Comparison of ENCODE assay signal across 10 cellular contexts in genomic region chr3:170056710-170057454, GRCh38. TPM values are rescaled to one million over a fixed set of nuclear protein-coding genes. Genes with fewer than 3 reads are reported as not detected.
A peak's percentile ranks its signal among the peaks of the same experiment; 100 is the strongest.
DNase-seq lines count a peak whose midpoint lies in the region; ATAC-seq and TF ChIP-seq lines count a peak whose summit lies in the region.
"Had no signal": no experiment of that assay in that cellular context is flagged by ENCODE, and none has a peak within 500 bp of the region (broad histone marks: within the 10 kb centered on the region; RNA-seq: fewer than 3 reads in every experiment).

No MANE protein-coding gene starts in this region.

- TF ChIP-seq EP300 in stomach (IDR thresholded peaks at IDR 0.05) = no peak

- TF ChIP-seq CTCF in OCI-LY1 (IDR thresholded peaks at IDR 0.05; ENCODE audit: low read length) (no peak), stomach (IDR thresholded peaks at IDR 0.05) (no peak)

- peak overlapping the region; percentile 48 for H3K27ac ChIP-seq in OCI-LY1 (ENCODE audit: low read depth, low read length, poor library complexity, severe bottlenecking)
- H3K27ac ChIP-seq in stomach = peak overlapping the region in 3 of 5 donors; percentile 11 to 54 (median 15)

- CTCF ChIA-PET in activated naive CD4-positive, alpha-beta T cell treated with anti-CD3 and anti-CD28 coated beads, Interleukin-2, amount 10 ng/mL, durations not matched to agents 7 days and 5 days (lab: Charles Lee) = interaction anchor here (0.7 to 1.2 kb wide), 2 partner anchors 194 to 294 kb away, joined by 3 to 4 read pairs; no protein-coding TSS in a partner anchor

- WGBS in stomach, 5 donors = 80 to 86% (median 80%) methylated on average over 3 of the region's 3 CpGs

- H3K4me1 ChIP-seq in OCI-LY1 (ENCODE audit: insufficient read depth, low read length, severe bottlenecking) = peaks cover 41% of the 10 kb centered on the region
- H3K4me1 ChIP-seq in stomach = peaks cover 0 to 17% (median 5%) of the 10 kb centered on the region in 4 donors

- no peaks in the 10 kb centered on the region for H3K27me3 Mint-ChIP-seq in activated naive CD4-positive, alpha-beta T cell treated with anti-CD3 and anti-CD28 coated beads, Interleukin-2, amount 10 ng/mL, durations not matched to agents 7 days and 5 days

- 0 out of 2 replicates have a peak, but pooled peaks cover 3% of the 10 kb centered on the region for H3F3A ChIP-seq in OCI-LY1 (ENCODE audit: insufficient read depth, low read length)

- intact Hi-C loops in stomach (cut with DNase I; ENCODE audit: low total_unique reads) = no loop called here

- peaks cover 33% of the 10 kb centered on the region for H3K4me1 Mint-ChIP-seq in activated naive CD4-positive, alpha-beta T cell treated with anti-CD3 and anti-CD28 coated beads, Interleukin-2, amount 10 ng/mL, durations not matched to agents 7 days and 5 days

- no peak overlapping the region for H3K9ac ChIP-seq in OCI-LY1 (ENCODE audit: low read length)

- peak overlapping the region; percentile 50; the same call in 1 of the 2 replicates for H3K4me2 ChIP-seq in OCI-LY1 (ENCODE audit: low read length)

- H3K36me3 ChIP-seq in OCI-LY1 (ENCODE audit: insufficient read depth, low read length) (no peaks in the 10 kb centered on the region), stomach (no peaks in the 10 kb centered on the region)

- no peaks in the 10 kb centered on the region for H3K9me3 Mint-ChIP-seq in activated naive CD4-positive, alpha-beta T cell treated with anti-CD3 and anti-CD28 coated beads, Interleukin-2, amount 10 ng/mL, durations not matched to agents 7 days and 5 days

- H3K4me3 Mint-ChIP-seq in activated naive CD4-positive, alpha-beta T cell treated with anti-CD3 and anti-CD28 coated beads, Interleukin-2, amount 10 ng/mL, durations not matched to agents 7 days and 5 days = no peak overlapping the region

- H4K20me1 ChIP-seq in OCI-LY1 (ENCODE audit: insufficient read depth, low read length) = no peaks in the 10 kb centered on the region

- H3K4me3 ChIP-seq in OCI-LY1 (ENCODE audit: low read depth, low read length, poor library complexity, severe bottlenecking) (no peak overlapping the region), stomach (no peak overlapping the region)

- H3K9me2 ChIP-seq in OCI-LY1 (ENCODE audit: low read depth, low read length) = no peaks in the 10 kb centered on the region

- peak overlapping the region; percentile 20 for H3K27ac Mint-ChIP-seq in activated naive CD4-positive, alpha-beta T cell treated with anti-CD3 and anti-CD28 coated beads, Interleukin-2, amount 10 ng/mL, durations not matched to agents 7 days and 5 days

- H3K27me3 ChIP-seq in OCI-LY1 (ENCODE audit: insufficient read depth, low read length) = no peaks in the 10 kb centered on the region
- H3K27me3 ChIP-seq in stomach = no peaks in the 10 kb centered on the region

- DNase-seq in activated naive CD4-positive, alpha-beta T cell treated with anti-CD3 and anti-CD28 coated beads, Interleukin-2, amount 10 ng/mL, durations not matched to agents 7 days and 5 days = no peak
- DNase-seq in activated naive CD4-positive, alpha-beta T cell treated with Interleukin-2 at 50 U/mL for 16 hours = no peak
- DNase-seq in stomach (no peak), hippocampal formation (lab: John Stamatoyannopoulos, UW) (no peak), NOMO-1 treated with dmso at 0.1 percent for 144 hours (lab: John Stamatoyannopoulos, UW; ENCODE audit: unreplicated experiment) (no peak), GF-D8 (lab: John Stamatoyannopoulos, UW) (no peak)
- DNase-seq: mammary epithelial cell, NCI-H2171 had no signal

- H3K36me3 Mint-ChIP-seq in activated naive CD4-positive, alpha-beta T cell treated with anti-CD3 and anti-CD28 coated beads, Interleukin-2, amount 10 ng/mL, durations not matched to agents 7 days and 5 days = peaks cover 3% of the 10 kb centered on the region

- TF ChIP-seq POLR2A in stomach (IDR thresholded peaks at IDR 0.05) = no peak

- H2AFZ ChIP-seq in OCI-LY1 (ENCODE audit: low read length) = no peak overlapping the region

- peak; percentile 91 for ATAC-seq in HG02763 (IDR thresholded peaks at IDR 0.05; ENCODE audit: unreplicated experiment)

- H3K9me3 ChIP-seq in OCI-LY1 (ENCODE audit: low read length) (no peaks in the 10 kb centered on the region), stomach (no peaks in the 10 kb centered on the region)

- no peaks in the 10 kb centered on the region for H3K79me2 ChIP-seq in OCI-LY1 (ENCODE audit: insufficient read depth, low read length)

RNA-seq across cellular contexts. Expression of gene GPR160, which starts 19.1 kb away (rescaled TPM):
- total RNA-seq in stomach = 10 to 100 TPM in 4 of 5 donors, under 1 TPM in 1; 0.58 to 70.1 (median 52.4) TPM
- polyA plus RNA-seq in stomach = 10 to 100 TPM; 16.5 to 68.4 (median 43.8) TPM
